ENCODE assay signal across 11 cellular contexts in genomic region chr1:116126281-116126680, GRCh38.
"Had no signal": no experiment of that assay in that cellular context is flagged by ENCODE, and none has a peak within 500 bp of the region (broad histone marks: within the 10 kb centered on the region; RNA-seq: fewer than 3 reads in every experiment).

No MANE protein-coding gene starts in this region.

- H3K4me1 Mint-ChIP-seq: activated B cell treated with CpG ODN at 0.5 μM for 24 hours; memory B cell; nephron; stimulated activated memory B cell treated with anti-CD40 and anti-IgM and Interleukin-4, amounts not matched to agents 10 μg/mL and 1 μg/mL and 100 μg/mL, for 72 hours had no signal

- H3K36me3 Mint-ChIP-seq: memory B cell; stimulated activated memory B cell treated with anti-CD40 and anti-IgM and Interleukin-4, amounts not matched to agents 10 μg/mL and 1 μg/mL and 100 μg/mL, for 72 hours had no signal

- H3K27ac Mint-ChIP-seq: activated B cell treated with CpG ODN at 0.5 μM for 24 hours; memory B cell; nephron; stimulated activated memory B cell treated with anti-CD40 and anti-IgM and Interleukin-4, amounts not matched to agents 10 μg/mL and 1 μg/mL and 100 μg/mL, for 72 hours had no signal

- H3K9me3 Mint-ChIP-seq: activated B cell treated with CpG ODN at 0.5 μM for 24 hours; memory B cell; nephron; stimulated activated memory B cell treated with anti-CD40 and anti-IgM and Interleukin-4, amounts not matched to agents 10 μg/mL and 1 μg/mL and 100 μg/mL, for 72 hours had no signal

- H3K4me3 Mint-ChIP-seq: activated B cell treated with CpG ODN at 0.5 μM for 24 hours; memory B cell; nephron; stimulated activated memory B cell treated with anti-CD40 and anti-IgM and Interleukin-4, amounts not matched to agents 10 μg/mL and 1 μg/mL and 100 μg/mL, for 72 hours had no signal

- ATAC-seq: stimulated activated memory B cell treated with anti-CD40 and anti-IgM and Interleukin-4, amounts not matched to agents 10 μg/mL and 1 μg/mL and 100 μg/mL, for 72 hours had no signal

- DNase-seq: activated B cell treated with CpG ODN at 0.5 μM for 24 hours, activated gamma-delta T cell, hypothalamus, left ventricle myocardium inferior, nucleus accumbens, posterior cingulate gyrus, retina, substantia nigra had no signal
